In genomic region chr10:59177031-59177861, GRCh38 we compare ENCODE assay signal across 9 cellular contexts. TPM values are rescaled to one million over a fixed set of nuclear protein-coding genes. Genes with fewer than 3 reads are reported as not detected.
DNase-seq lines count a peak whose midpoint lies in the region; ATAC-seq lines count a peak whose summit lies in the region.
"Had no signal": no experiment of that assay in that cellular context is flagged by ENCODE, and none has a peak within 500 bp of the region (broad histone marks: within the 10 kb centered on the region; RNA-seq: fewer than 3 reads in every experiment).

No MANE protein-coding gene starts in this region.

- H3K4me1 ChIP-seq in NT2/D1 (ENCODE audit: insufficient read depth, insufficient read length) = no peaks in the 10 kb centered on the region

- ATAC-seq in GM18861 (IDR thresholded peaks at IDR 0.05; ENCODE audit: unreplicated experiment) = no peak
- ATAC-seq in GM19397 (IDR thresholded peaks at IDR 0.05; ENCODE audit: unreplicated experiment) = no peak

- peak overlapping the region; percentile 29 for H3K4me3 ChIP-seq in NT2/D1 (ENCODE audit: insufficient read length, low read depth)

- H3K9ac ChIP-seq in NT2/D1 (ENCODE audit: insufficient read length, low read depth) = peak overlapping the region; percentile 64

- no peaks in the 10 kb centered on the region for H3K9me3 ChIP-seq in NT2/D1 (ENCODE audit: insufficient read depth, low read length)

- peaks cover 17% of the 10 kb centered on the region for H3K27me3 ChIP-seq in NT2/D1 (ENCODE audit: insufficient read depth, insufficient read length)

- no peaks in the 10 kb centered on the region for H3K36me3 ChIP-seq in NT2/D1 (ENCODE audit: insufficient read depth, insufficient read length, low read length)

- H3K27ac ChIP-seq in epithelial cell of prostate = peak overlapping the region; percentile 84

- DNase-seq in SHP77 (lab: John Stamatoyannopoulos, UW) = peak; percentile 21 to 34
- DNase-seq in SHP77 treated with DMSO at 0.1 percent for 48 hours (lab: John Stamatoyannopoulos, UW) = no peak
- DNase-seq in NT2/D1 (ENCODE audit: low read depth, low spot score) = peak; percentile 9
- DNase-seq in epithelial cell of prostate (ENCODE audit: low read depth, low spot score) = peak; percentile 78
- peak; percentile 22 for DNase-seq in mucosa of gallbladder (ENCODE audit: low spot score)
- DNase-seq in activated CD4-positive, alpha-beta T cell treated with anti-CD3 and anti-CD28 coated beads, Interleukin-2, amount 50 U/mL, for 1 hour = no peak
- DNase-seq: DND-41 had no signal

RNA-seq across cellular contexts. Expression of gene PHYHIPL, which starts 0.8 kb away (rescaled TPM):
- 0.20 TPM for total RNA-seq in mucosa of gallbladder

Comparison
In these comparisons a context has a peak if more than half of its experiments do, and no peak if none do; other contexts are left out.
1. DNase-seq: peak in SHP77 (2 of 2), NT2/D1 (single experiment), epithelial cell of prostate (single experiment) and mucosa of gallbladder (single experiment); none in SHP77 treated with DMSO at 0.1 percent for 48 hours (single experiment) and activated CD4-positive, alpha-beta T cell treated with anti-CD3 and anti-CD28 coated beads, Interleukin-2, amount 50 U/mL, for 1 hour (single experiment).